Comparison of ENCODE assay signal across 8 cellular contexts in genomic region chr19:47035495-47036232, GRCh38. TPM values are rescaled to one million over a fixed set of nuclear protein-coding genes. Genes with fewer than 3 reads are reported as not detected.
DNase-seq lines count a peak whose midpoint lies in the region; ATAC-seq and TF ChIP-seq lines count a peak whose summit lies in the region.

No MANE protein-coding gene starts in this region.

- H3K27me3 Mint-ChIP-seq in activated CD4-positive, alpha-beta T cell treated with anti-CD3 and anti-CD28 coated beads for 36 hours, result peaks cover 4% of the 10 kb centered on the region

- ATAC-seq in GM18867 (IDR thresholded peaks at IDR 0.05; ENCODE audit: unreplicated experiment) (peak; percentile 85), HG03342 (IDR thresholded peaks at IDR 0.05; ENCODE audit: unreplicated experiment) (peak; percentile 84), left colon (peak; percentile 89)
- ATAC-seq in activated CD4-positive, alpha-beta T cell treated with anti-CD3 and anti-CD28 coated beads for 36 hours, result peak; percentile 93

- no peaks in the 10 kb centered on the region for H3K36me3 Mint-ChIP-seq in activated CD4-positive, alpha-beta T cell treated with anti-CD3 and anti-CD28 coated beads for 36 hours (ENCODE audit: low read depth)

- peaks cover 22% of the 10 kb centered on the region for H3K4me1 Mint-ChIP-seq in activated CD4-positive, alpha-beta T cell treated with anti-CD3 and anti-CD28 coated beads for 36 hours

- CTCF ChIA-PET in activated CD4-positive, alpha-beta T cell treated with anti-CD3 and anti-CD28 coated beads for 36 hours (lab: Charles Lee), result interaction anchor here (0.6 to 3.4 kb wide), 19 partner anchors 12 to 522 kb away, joined by 3 to 35 read pairs (median 3); partner anchors contain the start of genes ARHGAP35, TMEM160 and ZC3H4

- H3K27ac Mint-ChIP-seq in activated CD4-positive, alpha-beta T cell treated with anti-CD3 and anti-CD28 coated beads for 36 hours, result peak overlapping the region; percentile 80

- H3K4me3 Mint-ChIP-seq in activated CD4-positive, alpha-beta T cell treated with anti-CD3 and anti-CD28 coated beads for 36 hours, result peak overlapping the region; percentile 73

- intact Hi-C loops in activated CD4-positive, alpha-beta T cell treated with anti-CD3 and anti-CD28 coated beads for 36 hours (cut with DNase I, micrococcal nuclease), result loop anchor here (1.0 to 10.0 kb wide), 11 partner anchors 13 to 401 kb away; partner anchors contain the start of genes TMEM160 (in 2 of the 2), ARHGAP35 (in 1 of the 2), SAE1 (in 1 of the 2) and ZC3H4 (in 1 of the 2)
- intact Hi-C loops in left colon (cut with DNase I, micrococcal nuclease), result no loop called here

- DNase-seq in AG08395 (ENCODE audit: low spot score), result peak; percentile 97
- peak; percentile 85 for DNase-seq in NCI-H510A treated with DMSO at 0.1 percent for 48 hours (lab: John Stamatoyannopoulos, UW)
- DNase-seq in activated CD4-positive, alpha-beta T cell treated with anti-CD3 and anti-CD28 coated beads for 36 hours, result peak; percentile 96
- peak; percentile 81 for DNase-seq in choroid plexus epithelial cell (ENCODE audit: low read depth)
- DNase-seq in left colon, result peak; percentile 78 to 91
- peak; percentile 90 to 98 for DNase-seq in stimulated activated CD4-positive, alpha-beta T cell treated with anti-CD3 and anti-CD28 coated beads, Interleukin-1b, Interleukin-23, amount 100 ng/mL, for 4 hours (ENCODE audit: low read depth in 2 of 2)

- peak overlapping the region; percentile 60 for H3K4me3 ChIP-seq in choroid plexus epithelial cell (ENCODE audit: low read depth, low read length)

- H3K9me3 Mint-ChIP-seq in activated CD4-positive, alpha-beta T cell treated with anti-CD3 and anti-CD28 coated beads for 36 hours (ENCODE audit: low read depth), result no peaks in the 10 kb centered on the region

- TF ChIP-seq CTCF in choroid plexus epithelial cell (conservative IDR thresholded peaks at IDR 0.05; ENCODE audit: low read depth, low read length), result peak; percentile 85

- POLR2A ChIA-PET in activated CD4-positive, alpha-beta T cell treated with anti-CD3 and anti-CD28 coated beads for 36 hours (lab: Charles Lee), result interaction anchor here (1.0 to 1.1 kb wide), 3 partner anchors 12 to 77 kb away, joined by 3 to 4 read pairs (median 4); partner anchors contain the start of genes NPAS1 and ZC3H4

RNA-seq across cellular contexts. Expression of gene TMEM160, which starts 12.8 kb away (rescaled TPM):
- total RNA-seq in activated CD4-positive, alpha-beta T cell treated with anti-CD3 and anti-CD28 coated beads for 36 hours, result 10 to 100 TPM; 16.3 to 52.7 TPM
- total RNA-seq in left colon, result 10 to 100 TPM; 27.6 to 33.1 TPM

RNA-seq across cellular contexts. Expression of gene NPAS1, which starts 16.0 kb away (rescaled TPM):
- total RNA-seq in activated CD4-positive, alpha-beta T cell treated with anti-CD3 and anti-CD28 coated beads for 36 hours, result under 1 TPM in 1 of 2 experiments, not detected in 1; 0.50 TPM
- 1 to 10 TPM in 1 of 2 donors, under 1 TPM in 1; 0.37 to 1.6 TPM for total RNA-seq in left colon

Comparison
In these comparisons a context has a peak if more than half of its experiments do, and no peak if none do; other contexts are left out.
1. Peak in every context shown above with its lines: DNase-seq, ATAC-seq and H3K4me3 ChIP-seq.
2. intact Hi-C loops: an anchor here in activated CD4-positive, alpha-beta T cell treated with anti-CD3 and anti-CD28 coated beads for 36 hours (1.0 to 10.0 kb wide); none called in left colon.